Comparison of ENCODE assay signal across 1 cellular context in the genomic region with DNA sequence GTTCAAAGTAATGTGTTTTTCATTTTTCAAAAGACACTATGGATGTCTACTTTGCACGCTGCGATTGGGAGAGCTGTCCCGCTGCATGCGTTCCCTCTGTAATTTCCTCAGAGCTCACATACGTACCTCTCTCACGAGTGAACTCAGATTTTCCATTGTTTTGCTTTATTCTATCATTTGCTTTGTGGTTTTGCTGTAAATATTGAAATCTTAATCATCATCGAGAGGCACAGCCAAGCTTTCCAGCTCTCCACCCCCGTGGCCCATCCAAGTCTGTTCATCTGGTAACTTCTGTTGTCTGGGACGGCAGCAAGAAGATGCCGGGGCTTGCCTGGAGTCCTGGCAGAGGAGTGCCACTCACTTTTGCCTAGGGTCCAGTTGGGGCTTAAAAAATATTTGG.
TF ChIP-seq lines count a peak whose summit lies in the region.

No MANE protein-coding gene starts in this region.

TF ChIP-seq in IMR-90, 13 proteins besides CTCF, POLR2A, EP300 and RAD21 (continued from another document):
- TF ChIP-seq, protein P1, sequence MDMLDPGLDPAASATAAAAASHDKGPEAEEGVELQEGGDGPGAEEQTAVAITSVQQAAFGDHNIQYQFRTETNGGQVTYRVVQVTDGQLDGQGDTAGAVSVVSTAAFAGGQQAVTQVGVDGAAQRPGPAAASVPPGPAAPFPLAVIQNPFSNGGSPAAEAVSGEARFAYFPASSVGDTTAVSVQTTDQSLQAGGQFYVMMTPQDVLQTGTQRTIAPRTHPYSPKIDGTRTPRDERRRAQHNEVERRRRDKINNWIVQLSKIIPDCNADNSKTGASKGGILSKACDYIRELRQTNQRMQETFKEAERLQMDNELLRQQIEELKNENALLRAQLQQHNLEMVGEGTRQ (IDR thresholded peaks at IDR 0.05; ENCODE audit: low read depth, low read length), result no peak
- TF ChIP-seq SMC3 (IDR thresholded peaks at IDR 0.05; ENCODE audit: low read depth, low read length) (no peak), CHD1 (IDR thresholded peaks at IDR 0.05; ENCODE audit: low read depth, low read length) (no peak)
